11 cellular contexts compared by ENCODE assay signal in the genomic region with DNA sequence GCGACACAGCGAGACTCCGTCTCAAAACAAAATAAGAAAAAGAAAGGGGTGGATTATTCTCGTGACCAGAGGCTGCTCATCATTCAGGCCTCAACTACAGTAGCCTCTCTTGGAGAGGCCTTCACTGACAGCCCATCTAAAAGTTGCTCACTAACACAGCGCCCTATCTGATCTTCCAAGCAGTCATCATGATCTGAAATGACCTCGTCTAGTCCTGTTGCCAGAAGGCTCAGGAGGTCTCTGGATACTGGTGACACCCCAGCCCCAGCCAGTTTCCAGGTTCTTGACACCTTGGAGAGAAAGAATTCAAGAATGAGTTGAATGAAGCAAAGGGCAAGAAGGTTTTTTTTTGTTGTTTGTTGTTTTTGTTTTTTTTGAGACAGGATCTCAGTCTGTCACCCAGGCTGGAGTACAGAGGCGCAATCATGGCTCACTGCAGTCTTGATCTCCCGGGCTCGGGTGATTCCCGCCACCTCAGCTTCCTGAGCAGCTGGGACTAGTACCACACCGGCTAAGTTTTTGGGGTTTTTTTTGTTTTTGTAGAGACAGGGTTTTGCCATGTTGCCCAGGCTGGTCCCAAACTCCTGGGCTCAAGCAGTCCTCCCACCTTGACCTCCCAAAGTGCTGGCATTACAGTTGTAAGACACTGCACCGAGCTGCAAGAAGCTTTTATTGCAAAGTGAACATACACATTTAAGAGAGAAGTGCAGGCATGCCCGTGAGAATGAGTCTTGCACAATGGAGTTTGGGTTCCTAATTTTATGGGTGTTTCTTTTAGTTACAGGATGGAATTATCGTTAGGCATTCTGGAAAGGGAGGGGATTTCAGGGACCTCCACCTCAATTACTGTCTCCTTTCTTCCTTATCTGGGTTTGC. TPM values are rescaled to one million over a fixed set of nuclear protein-coding genes. Genes with fewer than 3 reads are reported as not detected.
DNase-seq lines count a peak whose midpoint lies in the region; ATAC-seq, FAIRE-seq and TF ChIP-seq lines count a peak whose summit lies in the region.
"Had no signal": no experiment of that assay in that cellular context is flagged by ENCODE, and none has a peak within 500 bp of the region (broad histone marks: within the 10 kb centered on the region; RNA-seq: fewer than 3 reads in every experiment).

No MANE protein-coding gene starts in this region.

- peak overlapping the region; percentile 3 to 99 (median 50) for H3K27ac Mint-ChIP-seq in brain

- H3K27me3 Mint-ChIP-seq in brain: peaks cover 9% of the 10 kb centered on the region

- FAIRE-seq in GM12892 (lab: Jason Lieb, UNC): peak; percentile 30

- peaks cover 58% of the 10 kb centered on the region for H3K4me1 Mint-ChIP-seq in brain

- H3K27me3 ChIP-seq in neutrophil: no peaks in the 10 kb centered on the region
- H3K27me3 ChIP-seq: heart left ventricle had no signal

- H3K9me3 ChIP-seq in neutrophil: no peaks in the 10 kb centered on the region
- H3K9me3 ChIP-seq: heart left ventricle had no signal

- H3K27ac ChIP-seq in neutrophil: peak overlapping the region; percentile 96

- H3K9me3 Mint-ChIP-seq in brain: peaks cover 0 to 5% (median 0%) of the 10 kb centered on the region in 5 experiments

- H3K4me1 ChIP-seq in neutrophil (ENCODE audit: control insufficient read depth in 1 of 2, insufficient read depth in 1 of 2, low read depth in 1 of 2, low read length in 1 of 2): peaks cover 47 to 51% of the 10 kb centered on the region in 2 experiments

- TF ChIP-seq CTCF in brain (conservative IDR thresholded peaks at IDR 0.05): no peak
- TF ChIP-seq CTCF in neutrophil (IDR thresholded peaks at IDR 0.05): no peak

- no peaks in the 10 kb centered on the region for H3K36me3 ChIP-seq in neutrophil

- no peak for TF ChIP-seq POLR2A in GM12892 (IDR thresholded peaks at IDR 0.05; ENCODE audit: low read depth, low read length)

- H3K4me3 ChIP-seq in neutrophil (ENCODE audit: low read depth in 1 of 2, low read length in 1 of 2): peak overlapping the region; percentile 5 to 21

- DNase-seq in GM12892 (ENCODE audit: insufficient read length) (no peak), NOMO-1 treated with DMSO at 0.1 percent for 48 hours (lab: John Stamatoyannopoulos, UW; ENCODE audit: unreplicated experiment) (peak; percentile 59), Ammon's horn (ENCODE audit: low spot score) (no peak), HuH-7 (ENCODE audit: low spot score) (no peak)
- DNase-seq: amniotic stem cell, HCEC 1CT, SW 1271 had no signal

- peaks cover 14% of the 10 kb centered on the region for H3K36me3 Mint-ChIP-seq in brain

- ATAC-seq in GM19035 (IDR thresholded peaks at IDR 0.05; ENCODE audit: unreplicated experiment): no peak
- ATAC-seq: heart left ventricle had no signal

- H3K4me3 Mint-ChIP-seq in brain: peak overlapping the region; percentile 70 to 97 (median 91)

RNA-seq across cellular contexts. Expression of a gene that starts 2.7 kb away (rescaled TPM):
- 85.5 TPM for polyA plus RNA-seq in GM12892 (2012; ENCODE audit: missing spikeins)
- polyA plus RNA-seq in brain (ENCODE audit: insufficient read depth, low read depth, low replicate concordance): 15.2 TPM

RNA-seq across cellular contexts. Expression of a gene that starts 51.6 kb away (rescaled TPM):
- 304 TPM for polyA plus RNA-seq in GM12892 (2012; ENCODE audit: missing spikeins)
- polyA plus RNA-seq in brain (ENCODE audit: insufficient read depth, low read depth, low replicate concordance): 66.8 TPM

RNA-seq across cellular contexts. Expression of a gene that starts 57.1 kb away (rescaled TPM):
- 37.2 TPM for polyA plus RNA-seq in GM12892 (2012; ENCODE audit: missing spikeins)
- polyA plus RNA-seq in brain (ENCODE audit: insufficient read depth, low read depth, low replicate concordance): 19.8 TPM
